ENCODE assay signal across 23 cellular contexts in genomic region chr4:142467086-142467485, GRCh38.
DNase-seq lines count a peak whose midpoint lies in the region; ATAC-seq, FAIRE-seq and TF ChIP-seq lines count a peak whose summit lies in the region.
"Had no signal": no experiment of that assay in that cellular context is flagged by ENCODE, and none has a peak within 500 bp of the region (broad histone marks: within the 10 kb centered on the region; RNA-seq: fewer than 3 reads in every experiment).

No MANE protein-coding gene starts in this region.

- no peaks in the 10 kb centered on the region for H3K36me3 Mint-ChIP-seq in activated CD8-positive, alpha-beta T cell treated with anti-CD3 and anti-CD28 coated beads, Interleukin-2, amount 10 ng/mL, durations not matched to agents 7 days and 5 days (ENCODE audit: low read depth)
- no peaks in the 10 kb centered on the region for H3K36me3 Mint-ChIP-seq in activated CD8-positive, alpha-beta T cell treated with anti-CD3 and anti-CD28 coated beads for 36 hours (ENCODE audit: low read depth)
- H3K36me3 Mint-ChIP-seq in immature natural killer cell (no peaks in the 10 kb centered on the region), natural killer cell (no peaks in the 10 kb centered on the region), progenitor cell of endocrine pancreas (ENCODE audit: insufficient read depth) (no peaks in the 10 kb centered on the region)
- no peaks in the 10 kb centered on the region for H3K36me3 Mint-ChIP-seq in activated CD8-positive, alpha-beta memory T cell treated with anti-CD3 and anti-CD28 coated beads, Interleukin-2, amount 10 ng/mL, durations not matched to agents 7 days and 5 days
- H3K36me3 Mint-ChIP-seq: CD14-positive monocyte had no signal

- no peak for TF ChIP-seq EP300 in HepG2 (IDR thresholded peaks at IDR 0.05; ENCODE audit: low read depth in 2 of 2, low read length in 2 of 2)
- TF ChIP-seq EP300 in HepG2 (CRISPR knock-in tag; IDR thresholded peaks at IDR 0.05; ENCODE audit: borderline replicate concordance) = no peak

- ATAC-seq in activated CD8-positive, alpha-beta T cell treated with anti-CD3 and anti-CD28 coated beads, Interleukin-2, amount 10 ng/mL, durations not matched to agents 7 days and 5 days = no peak
- no peak for ATAC-seq in activated CD8-positive, alpha-beta T cell treated with anti-CD3 and anti-CD28 coated beads for 36 hours
- ATAC-seq in natural killer cell (peak in 2 of 3 donors; percentile 58 to 77), HepG2 (no peak)
- ATAC-seq in activated CD8-positive, alpha-beta memory T cell treated with anti-CD3 and anti-CD28 coated beads, Interleukin-2, amount 10 ng/mL, durations not matched to agents 7 days and 5 days = no peak
- ATAC-seq: GM23338, HCT116 had no signal

- in situ Hi-C loops in HepG2 (cut with HindIII; ENCODE audit: extremely low pct_ligation_motif_present, low pct_unique_long_range_greater_than_20kb) = no loop called here

- no peak for FAIRE-seq in HepG2 (lab: Jason Lieb, UNC)
- FAIRE-seq: A204.1, G401.6 had no signal

- H3K4me1 Mint-ChIP-seq in activated CD8-positive, alpha-beta T cell treated with anti-CD3 and anti-CD28 coated beads, Interleukin-2, amount 10 ng/mL, durations not matched to agents 7 days and 5 days (ENCODE audit: low read depth) = peaks cover 6% of the 10 kb centered on the region
- no peaks in the 10 kb centered on the region for H3K4me1 Mint-ChIP-seq in activated CD8-positive, alpha-beta T cell treated with anti-CD3 and anti-CD28 coated beads for 36 hours (ENCODE audit: low read depth)
- H3K4me1 Mint-ChIP-seq in immature natural killer cell (peaks cover 16 to 25% of the 10 kb centered on the region in 2 donors), natural killer cell (peaks cover 4 to 16% of the 10 kb centered on the region in 2 donors), progenitor cell of endocrine pancreas (ENCODE audit: low read depth) (no peaks in the 10 kb centered on the region)
- peaks cover 8% of the 10 kb centered on the region for H3K4me1 Mint-ChIP-seq in activated CD8-positive, alpha-beta memory T cell treated with anti-CD3 and anti-CD28 coated beads, Interleukin-2, amount 10 ng/mL, durations not matched to agents 7 days and 5 days
- H3K4me1 Mint-ChIP-seq: CD14-positive monocyte, GM23338, H9 had no signal

- TF ChIP-seq POLR2A in HepG2 (IDR thresholded peaks at IDR 0.05; ENCODE audit: insufficient read depth in 1 of 2, low read depth in 2 of 2, low read length in 2 of 2) = no peak

- no peak overlapping the region for H3K4me2 ChIP-seq in HepG2 (ENCODE audit: low read depth, low read length)
- H3K4me2 ChIP-seq: BLaER1 treated with 17β-estradiol and CSF1 and Interleukin-3, amounts not matched to agents 10 nM and 100 nM; GM23338 had no signal

- peaks cover 3% of the 10 kb centered on the region for H3K9me3 Mint-ChIP-seq in activated CD8-positive, alpha-beta T cell treated with anti-CD3 and anti-CD28 coated beads, Interleukin-2, amount 10 ng/mL, durations not matched to agents 7 days and 5 days (ENCODE audit: insufficient read depth)
- peaks cover 5% of the 10 kb centered on the region for H3K9me3 Mint-ChIP-seq in activated CD8-positive, alpha-beta T cell treated with anti-CD3 and anti-CD28 coated beads for 36 hours
- peaks cover 0 to 8% (median 1%) of the 10 kb centered on the region in 6 donors for H3K9me3 Mint-ChIP-seq in immature natural killer cell
- H3K9me3 Mint-ChIP-seq in natural killer cell = no peaks in the 10 kb centered on the region
- no peaks in the 10 kb centered on the region for H3K9me3 Mint-ChIP-seq in progenitor cell of endocrine pancreas (ENCODE audit: low read depth)
- no peaks in the 10 kb centered on the region for H3K9me3 Mint-ChIP-seq in activated CD8-positive, alpha-beta memory T cell treated with anti-CD3 and anti-CD28 coated beads, Interleukin-2, amount 10 ng/mL, durations not matched to agents 7 days and 5 days (ENCODE audit: low read depth)
- H3K9me3 Mint-ChIP-seq: CD8-positive, alpha-beta memory T cell; GM23338; H9 had no signal

- no peak overlapping the region for H2AFZ ChIP-seq in HepG2 (ENCODE audit: low read length)
- H2AFZ ChIP-seq: GM23338 had no signal

- CTCF ChIA-PET in activated CD8-positive, alpha-beta T cell treated with anti-CD3 and anti-CD28 coated beads, Interleukin-2, amount 10 ng/mL, durations not matched to agents 7 days and 5 days (lab: Charles Lee) = no interaction called here
- CTCF ChIA-PET in activated CD8-positive, alpha-beta T cell treated with anti-CD3 and anti-CD28 coated beads for 36 hours (lab: Charles Lee) = interaction anchor here (1.6 to 1.9 kb wide), 2 partner anchors 17 to 184 kb away, joined by 5 read pairs; no protein-coding TSS in a partner anchor
- CTCF ChIA-PET in HepG2 (lab: Yijun Ruan, JAX; ENCODE audit: low intra/inter-chr PET ratio, low total read pairs) = no interaction called here
- CTCF ChIA-PET in activated CD8-positive, alpha-beta memory T cell treated with anti-CD3 and anti-CD28 coated beads, Interleukin-2, amount 10 ng/mL, durations not matched to agents 7 days and 5 days (lab: Charles Lee) = interaction anchor here (1.2 kb wide), 1 partner anchor 8 kb away, joined by 4 read pairs; no protein-coding TSS in a partner anchor

- H3K9me3 ChIP-seq in HepG2 (ENCODE audit: low read length) = no peaks in the 10 kb centered on the region
- H3K9me3 ChIP-seq: BE2C had no signal

- no peak for DNase-seq in activated CD8-positive, alpha-beta T cell treated with anti-CD3 and anti-CD28 coated beads, Interleukin-2, amount 10 ng/mL, durations not matched to agents 7 days and 5 days
- DNase-seq in activated CD8-positive, alpha-beta T cell treated with anti-CD3 and anti-CD28 coated beads for 36 hours = no peak
- DNase-seq in immature natural killer cell (peak; percentile 43 to 49 (median 46)), natural killer cell (no peak), HepG2 (ENCODE audit: low spot score) (no peak), progenitor cell of endocrine pancreas (ENCODE audit: low spot score, unreplicated experiment) (no peak), NCI-H774 (lab: John Stamatoyannopoulos, UW) (no peak)
- no peak for DNase-seq in activated CD8-positive, alpha-beta memory T cell treated with anti-CD3 and anti-CD28 coated beads, Interleukin-2, amount 10 ng/mL, durations not matched to agents 7 days and 5 days
- DNase-seq: AML-193; BE2C; CD4-positive, alpha-beta T cell; CD8-positive, alpha-beta memory T cell; COR-L47; DMS153; DND-41; H9 had no signal

- H3K27ac ChIP-seq in HepG2 (ENCODE audit: extremely low read length, insufficient read depth, low read length) = no peak overlapping the region
- H3K27ac ChIP-seq: 22Rv1; BLaER1 treated with 17β-estradiol and CSF1 and Interleukin-3, amounts not matched to agents 10 nM and 100 nM had no signal

- no peak overlapping the region for H3K4me3 ChIP-seq in HepG2 (replicated peaks in 1 of 3; ENCODE audit: insufficient read depth in 1 of 3, low read depth in 2 of 3, low read length in 3 of 3)
- H3K4me3 ChIP-seq: BLaER1 treated with 17β-estradiol and CSF1 and Interleukin-3, amounts not matched to agents 10 nM and 100 nM; GM23338 had no signal

- TF ChIP-seq CTCF in activated CD8-positive, alpha-beta T cell treated with anti-CD3 and anti-CD28 coated beads for 36 hours (IDR thresholded peaks at IDR 0.05) = no peak
- TF ChIP-seq CTCF in natural killer cell (IDR thresholded peaks at IDR 0.05) (no peak), HepG2 (CRISPR knock-in tag; IDR thresholded peaks at IDR 0.05) (no peak), progenitor cell of endocrine pancreas (IDR thresholded peaks at IDR 0.05; ENCODE audit: unreplicated experiment) (no peak)

- POLR2A ChIA-PET in activated CD8-positive, alpha-beta T cell treated with anti-CD3 and anti-CD28 coated beads, Interleukin-2, amount 10 ng/mL, durations not matched to agents 7 days and 5 days (lab: Charles Lee) = no interaction called here
- POLR2A ChIA-PET in activated CD8-positive, alpha-beta T cell treated with anti-CD3 and anti-CD28 coated beads for 36 hours (lab: Charles Lee) = no interaction called here
- POLR2A ChIA-PET in HepG2 (lab: Yijun Ruan, JAX) = no interaction called here

- H3K27me3 ChIP-seq in HepG2 (ENCODE audit: control insufficient read depth in 1 of 2, insufficient read depth in 2 of 2, low read length in 2 of 2) = no peaks in the 10 kb centered on the region
- H3K27me3 ChIP-seq: BE2C; BLaER1 treated with 17β-estradiol and CSF1 and Interleukin-3, amounts not matched to agents 10 nM and 100 nM had no signal

- no peak overlapping the region for H3K9ac ChIP-seq in HepG2 (ENCODE audit: insufficient read depth, low read depth, low read length)
- H3K9ac ChIP-seq: BLaER1 treated with 17β-estradiol and CSF1 and Interleukin-3, amounts not matched to agents 10 nM and 100 nM had no signal

- no peaks in the 10 kb centered on the region for H3K79me2 ChIP-seq in HepG2 (ENCODE audit: insufficient read depth, low read length)

- H4K20me1 ChIP-seq in HepG2 (ENCODE audit: insufficient read depth, low read length) = no peaks in the 10 kb centered on the region
- H4K20me1 ChIP-seq: BLaER1 treated with 17β-estradiol and CSF1 and Interleukin-3, amounts not matched to agents 10 nM and 100 nM had no signal

- TF ChIP-seq RAD21 in HepG2 (CRISPR knock-in tag; IDR thresholded peaks at IDR 0.05) = no peak

- no peaks in the 10 kb centered on the region for H3K4me1 ChIP-seq in HepG2 (ENCODE audit: insufficient read depth, low read length)
- H3K4me1 ChIP-seq: BLaER1 treated with 17β-estradiol and CSF1 and Interleukin-3, amounts not matched to agents 10 nM and 100 nM had no signal

- intact Hi-C loops in activated CD8-positive, alpha-beta T cell treated with anti-CD3 and anti-CD28 coated beads for 36 hours (cut with micrococcal nuclease) = no loop called here
- intact Hi-C loops in natural killer cell (cut with micrococcal nuclease) (no loop called here), HepG2 (cut with micrococcal nuclease; ENCODE audit: unreplicated experiment) (no loop called here)

- WGBS in HepG2 (ENCODE audit: low lambda C conversion rate) = 0% methylated on average over 1 of the region's 4 CpGs

- no TSS peak for BruUV-seq in HepG2 (replicated peaks; lab: Mats Ljungman, UMichigan)

- H3K36me3 ChIP-seq in HepG2 (replicated peaks in 1 of 2; ENCODE audit: control insufficient read depth in 1 of 2, insufficient read depth in 2 of 2, low read length in 2 of 2) = no peaks in the 10 kb centered on the region
- H3K36me3 ChIP-seq: BE2C; BLaER1 treated with 17β-estradiol and CSF1 and Interleukin-3, amounts not matched to agents 10 nM and 100 nM had no signal

- no peaks in the 10 kb centered on the region for H3K27me3 Mint-ChIP-seq in activated CD8-positive, alpha-beta T cell treated with anti-CD3 and anti-CD28 coated beads, Interleukin-2, amount 10 ng/mL, durations not matched to agents 7 days and 5 days (ENCODE audit: low read depth)
- H3K27me3 Mint-ChIP-seq in activated CD8-positive, alpha-beta T cell treated with anti-CD3 and anti-CD28 coated beads for 36 hours = no peaks in the 10 kb centered on the region
- peaks cover 0 to 2% (median 2%) of the 10 kb centered on the region in 3 donors for H3K27me3 Mint-ChIP-seq in immature natural killer cell (ENCODE audit: low read depth in 3 of 3)
- no peaks in the 10 kb centered on the region for H3K27me3 Mint-ChIP-seq in natural killer cell (ENCODE audit: low read depth in 2 of 2)
- no peaks in the 10 kb centered on the region for H3K27me3 Mint-ChIP-seq in progenitor cell of endocrine pancreas
- no peaks in the 10 kb centered on the region for H3K27me3 Mint-ChIP-seq in activated CD8-positive, alpha-beta memory T cell treated with anti-CD3 and anti-CD28 coated beads, Interleukin-2, amount 10 ng/mL, durations not matched to agents 7 days and 5 days
- H3K27me3 Mint-ChIP-seq: CD4-positive, alpha-beta T cell; CD8-positive, alpha-beta memory T cell had no signal

- H3K27ac Mint-ChIP-seq in activated CD8-positive, alpha-beta T cell treated with anti-CD3 and anti-CD28 coated beads, Interleukin-2, amount 10 ng/mL, durations not matched to agents 7 days and 5 days = peak overlapping the region; percentile 37
- no peak overlapping the region for H3K27ac Mint-ChIP-seq in activated CD8-positive, alpha-beta T cell treated with anti-CD3 and anti-CD28 coated beads for 36 hours
- peak overlapping the region in 2 of 6 donors; percentile 24 to 53 for H3K27ac Mint-ChIP-seq in immature natural killer cell
- H3K27ac Mint-ChIP-seq in natural killer cell = no peak overlapping the region
- no peak overlapping the region for H3K27ac Mint-ChIP-seq in progenitor cell of endocrine pancreas
- no peak overlapping the region for H3K27ac Mint-ChIP-seq in activated CD8-positive, alpha-beta memory T cell treated with anti-CD3 and anti-CD28 coated beads, Interleukin-2, amount 10 ng/mL, durations not matched to agents 7 days and 5 days
- H3K27ac Mint-ChIP-seq: CD14-positive monocyte; CD4-positive, alpha-beta T cell; GM23338; H9 had no signal

- no peak overlapping the region for H3K4me3 Mint-ChIP-seq in activated CD8-positive, alpha-beta T cell treated with anti-CD3 and anti-CD28 coated beads, Interleukin-2, amount 10 ng/mL, durations not matched to agents 7 days and 5 days
- H3K4me3 Mint-ChIP-seq in activated CD8-positive, alpha-beta T cell treated with anti-CD3 and anti-CD28 coated beads for 36 hours = no peak overlapping the region
- H3K4me3 Mint-ChIP-seq in immature natural killer cell (peak overlapping the region in 2 of 5 donors; percentile 14 to 27), natural killer cell (no peak overlapping the region), progenitor cell of endocrine pancreas (ENCODE audit: low read depth) (no peak overlapping the region)
- no peak overlapping the region for H3K4me3 Mint-ChIP-seq in activated CD8-positive, alpha-beta memory T cell treated with anti-CD3 and anti-CD28 coated beads, Interleukin-2, amount 10 ng/mL, durations not matched to agents 7 days and 5 days
- H3K4me3 Mint-ChIP-seq: CD14-positive monocyte; CD4-positive, alpha-beta T cell; CD8-positive, alpha-beta memory T cell; GM23338; H9 had no signal

Comparison
In these comparisons a context has a peak if more than half of its experiments do, and no peak if none do; other contexts are left out.
1. CTCF ChIA-PET loops: an anchor here in activated CD8-positive, alpha-beta T cell treated with anti-CD3 and anti-CD28 coated beads for 36 hours (1.6 to 1.9 kb wide) and activated CD8-positive, alpha-beta memory T cell treated with anti-CD3 and anti-CD28 coated beads, Interleukin-2, amount 10 ng/mL, durations not matched to agents 7 days and 5 days (1.2 kb wide); none called in activated CD8-positive, alpha-beta T cell treated with anti-CD3 and anti-CD28 coated beads, Interleukin-2, amount 10 ng/mL, durations not matched to agents 7 days and 5 days and HepG2.
2. ATAC-seq: peak in natural killer cell (2 of 3); none in activated CD8-positive, alpha-beta T cell treated with anti-CD3 and anti-CD28 coated beads, Interleukin-2, amount 10 ng/mL, durations not matched to agents 7 days and 5 days (single experiment), activated CD8-positive, alpha-beta T cell treated with anti-CD3 and anti-CD28 coated beads for 36 hours (single experiment), HepG2 (single experiment) and activated CD8-positive, alpha-beta memory T cell treated with anti-CD3 and anti-CD28 coated beads, Interleukin-2, amount 10 ng/mL, durations not matched to agents 7 days and 5 days (single experiment).
3. DNase-seq: peak in immature natural killer cell (3 of 3); none in activated CD8-positive, alpha-beta T cell treated with anti-CD3 and anti-CD28 coated beads, Interleukin-2, amount 10 ng/mL, durations not matched to agents 7 days and 5 days (single experiment), activated CD8-positive, alpha-beta T cell treated with anti-CD3 and anti-CD28 coated beads for 36 hours (single experiment), natural killer cell (single experiment), HepG2 (single experiment), progenitor cell of endocrine pancreas (single experiment), activated CD8-positive, alpha-beta memory T cell treated with anti-CD3 and anti-CD28 coated beads, Interleukin-2, amount 10 ng/mL, durations not matched to agents 7 days and 5 days (single experiment) and NCI-H774 (single experiment).